In genomic region chr3:125219261-125219701, GRCh38 we compare ENCODE assay signal across 1 cellular context.
TF ChIP-seq lines count a peak whose summit lies in the region.

No MANE protein-coding gene starts in this region.

TF ChIP-seq in HepG2, 621 proteins besides CTCF, POLR2A, EP300 and RAD21:
- TF ChIP-seq ETV6 (CRISPR knock-in tag; conservative IDR thresholded peaks at IDR 0.05) (no peak), ZBTB34 (CRISPR knock-in tag; IDR thresholded peaks at IDR 0.05) (no peak), TRAFD1 (CRISPR knock-in tag; IDR thresholded peaks at IDR 0.05; ENCODE audit: borderline replicate concordance) (no peak), RCOR2 (CRISPR knock-in tag; IDR thresholded peaks at IDR 0.05) (no peak), FOXO4 (CRISPR knock-in tag; conservative IDR thresholded peaks at IDR 0.05) (no peak), ZNF329 (CRISPR knock-in tag; IDR thresholded peaks at IDR 0.05; ENCODE audit: low read depth) (no peak), ZNF646 (CRISPR knock-in tag; IDR thresholded peaks at IDR 0.05) (no peak), ZNF570 (CRISPR knock-in tag; IDR thresholded peaks at IDR 0.05; ENCODE audit: borderline replicate concordance) (no peak), ARNT2 (CRISPR knock-in tag; IDR thresholded peaks at IDR 0.05; ENCODE audit: low read depth) (no peak), ZNF777 (CRISPR knock-in tag; IDR thresholded peaks at IDR 0.05) (no peak)
